In genomic region chr1:217418241-217418840, GRCh38 we compare ENCODE assay signal across 20 cellular contexts.
A peak's percentile ranks its signal among the peaks of the same experiment; 100 is the strongest.
DNase-seq lines count a peak whose midpoint lies in the region; ATAC-seq, FAIRE-seq and TF ChIP-seq lines count a peak whose summit lies in the region.
"Had no signal": no experiment of that assay in that cellular context is flagged by ENCODE, and none has a peak within 500 bp of the region (broad histone marks: within the 10 kb centered on the region; RNA-seq: fewer than 3 reads in every experiment).

No MANE protein-coding gene starts in this region.

- peak overlapping the region; percentile 69 for H3K4me2 ChIP-seq in osteoblast (ENCODE audit: insufficient read depth, low read length)
- H3K4me2 ChIP-seq: A549, BLaER1 had no signal

- intact Hi-C loops in kidney (cut with DNase I) = no loop called here

- peak overlapping the region; percentile 46 for H3K4me3 ChIP-seq in SJCRH30
- H3K4me3 ChIP-seq in kidney (ENCODE audit: low read length in 2 of 2) = no peak overlapping the region
- H3K4me3 ChIP-seq in osteoblast (ENCODE audit: insufficient read depth, low read length) = peak overlapping the region; percentile 35
- H3K4me3 ChIP-seq: A549, BLaER1, GM23248 had no signal

- no peak overlapping the region for H3K9ac ChIP-seq in kidney (ENCODE audit: low read length in 2 of 2)
- H3K9ac ChIP-seq: BLaER1, GM23248 had no signal

- no peaks in the 10 kb centered on the region for H3K4me1 ChIP-seq in SJCRH30
- no peaks in the 10 kb centered on the region for H3K4me1 ChIP-seq in kidney (ENCODE audit: control insufficient read depth in 1 of 2, insufficient read depth in 1 of 2, low read depth in 1 of 2, low read length in 2 of 2)
- H3K4me1 ChIP-seq in osteoblast (ENCODE audit: insufficient read depth, low read length) = no peaks in the 10 kb centered on the region
- H3K4me1 ChIP-seq: A549, BLaER1, Caco-2 had no signal

- no peaks in the 10 kb centered on the region for H3K79me2 ChIP-seq in osteoblast (ENCODE audit: insufficient read depth, low read length)

- DNase-seq in HCEC 1CT (peak; percentile 30), SJCRH30 (peak; percentile 26 to 35), kidney (peak; percentile 50), osteoblast (ENCODE audit: insufficient read length, low spot score, missing footprints) (no peak), NCI-H526 treated with DMSO at 0.1 percent for 48 hours (lab: John Stamatoyannopoulos, UW) (no peak), NCI-H2081 treated with DMSO at 0.1 percent for 48 hours (lab: John Stamatoyannopoulos, UW) (no peak), SW 1271 (lab: John Stamatoyannopoulos, UW) (no peak)
- DNase-seq: AML-193; Caco-2; CD8-positive, alpha-beta memory T cell; DMS53; GF-D8; GM23248; H7; KBM-7 had no signal

- H3K27me3 ChIP-seq in SJCRH30 (no peaks in the 10 kb centered on the region), osteoblast (ENCODE audit: insufficient read depth, low read length) (no peaks in the 10 kb centered on the region)
- H3K27me3 ChIP-seq: BLaER1 had no signal

- ATAC-seq in HG02981 (IDR thresholded peaks at IDR 0.05; ENCODE audit: unreplicated experiment) = no peak
- ATAC-seq: A549 had no signal

- H3K27ac ChIP-seq in SJCRH30 = no peak overlapping the region
- H3K27ac ChIP-seq in kidney (ENCODE audit: low read depth in 2 of 2, low read length in 2 of 2) = no peak overlapping the region
- H3K27ac ChIP-seq in osteoblast (ENCODE audit: low read depth, low read length) = no peak overlapping the region
- H3K27ac ChIP-seq: A549, BLaER1, GM23248, HL-60 had no signal

- H3K9me3 ChIP-seq in SJCRH30 (replicated peaks) (no peaks in the 10 kb centered on the region; the same call in 1 of the 2 replicates), kidney (ENCODE audit: control insufficient read depth in 1 of 2, low read length in 2 of 2) (no peaks in the 10 kb centered on the region), osteoblast (ENCODE audit: low read depth, low read length) (no peaks in the 10 kb centered on the region)
- H3K9me3 ChIP-seq: A549, BLaER1, Caco-2 had no signal

- H2AFZ ChIP-seq in osteoblast (ENCODE audit: low read length) = peak overlapping the region; percentile 90
- H2AFZ ChIP-seq: GM23248 had no signal

- H4K20me1 ChIP-seq in osteoblast (ENCODE audit: insufficient read depth, low read length) = no peaks in the 10 kb centered on the region
- H4K20me1 ChIP-seq: BLaER1 had no signal

- TF ChIP-seq CTCF in kidney (IDR thresholded peaks at IDR 0.05; ENCODE audit: borderline replicate concordance, extremely low read depth, insufficient read depth) = no peak
- TF ChIP-seq CTCF in osteoblast (IDR thresholded peaks at IDR 0.05; ENCODE audit: extremely low read depth, low read depth, low read length) = no peak

- H3K36me3 ChIP-seq in SJCRH30 (no peaks in the 10 kb centered on the region), kidney (ENCODE audit: control insufficient read depth in 1 of 2, insufficient read depth in 2 of 2, low read length in 2 of 2) (no peaks in the 10 kb centered on the region), osteoblast (ENCODE audit: insufficient read depth, low read length) (no peaks in the 10 kb centered on the region)
- H3K36me3 ChIP-seq: BLaER1 had no signal

- no peak for FAIRE-seq in kidney (lab: Jason Lieb, UNC)
- FAIRE-seq: A549, GM18507 had no signal

Comparison
In these comparisons a context has a peak if more than half of its experiments do, and no peak if none do; other contexts are left out.
1. DNase-seq: peak in HCEC 1CT (single experiment), SJCRH30 (2 of 2) and kidney (single experiment); none in osteoblast (single experiment), NCI-H526 treated with DMSO at 0.1 percent for 48 hours (single experiment), NCI-H2081 treated with DMSO at 0.1 percent for 48 hours (single experiment) and SW 1271 (0 of 2).
2. H3K4me3 ChIP-seq: peak in SJCRH30 (single experiment) and osteoblast (single experiment); none in kidney (0 of 2).